ENCODE assay signal across 18 cellular contexts in the genomic region with DNA sequence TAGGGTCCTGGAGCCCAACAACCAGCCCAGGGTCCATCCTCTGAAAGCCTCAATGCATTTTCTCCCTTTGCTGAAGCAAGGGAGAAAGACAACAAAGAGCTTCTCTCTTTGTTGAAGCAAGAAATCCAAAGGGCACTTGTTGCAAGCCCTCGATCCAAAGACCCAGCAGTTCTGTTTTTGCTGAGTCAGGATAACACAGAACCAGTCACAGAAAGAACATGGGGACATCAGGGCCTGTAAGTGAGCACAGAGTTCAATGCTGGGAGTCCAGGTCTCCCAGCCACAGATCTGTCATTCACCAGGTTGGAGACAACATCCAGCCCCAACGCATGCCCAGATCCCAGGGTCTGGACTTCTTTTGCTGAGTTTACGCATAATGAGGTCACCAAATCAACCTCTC.
A peak's percentile ranks its signal among the peaks of the same experiment; 100 is the strongest.
DNase-seq lines count a peak whose midpoint lies in the region; ATAC-seq, FAIRE-seq and TF ChIP-seq lines count a peak whose summit lies in the region.
"Had no signal": no experiment of that assay in that cellular context is flagged by ENCODE, and none has a peak within 500 bp of the region (broad histone marks: within the 10 kb centered on the region; RNA-seq: fewer than 3 reads in every experiment).

No MANE protein-coding gene starts in this region.

- no peak for FAIRE-seq in A549 (lab: Jason Lieb, UNC)
- FAIRE-seq: G401.6, GM12891 had no signal

- H3K27ac ChIP-seq in A549 (no peak overlapping the region), hepatocyte (peak overlapping the region; percentile 38), right lobe of liver (peak overlapping the region in 2 of 3 donors; percentile 17 to 58)

- no peak overlapping the region for H3K4me2 ChIP-seq in A549
- no peak overlapping the region for H3K4me2 ChIP-seq in hepatocyte
- H3K4me2 ChIP-seq: GM23338 had no signal

- no peaks in the 10 kb centered on the region for H3K36me3 ChIP-seq in hepatocyte (replicated peaks; ENCODE audit: insufficient read depth, low read depth)
- no peaks in the 10 kb centered on the region for H3K36me3 ChIP-seq in right lobe of liver

- H4K20me1 ChIP-seq in hepatocyte (ENCODE audit: insufficient read depth, poor library complexity, severe bottlenecking): no peaks in the 10 kb centered on the region

- ATAC-seq in A549: no peak
- peak; percentile 66 to 87 (median 86) for ATAC-seq in right lobe of liver
- ATAC-seq in GM21367 (IDR thresholded peaks at IDR 0.05; ENCODE audit: unreplicated experiment): no peak
- ATAC-seq: GM23338 had no signal

- no peak for TF ChIP-seq RAD21 in A549 (conservative IDR thresholded peaks at IDR 0.05 in 1 of 2, IDR thresholded peaks at IDR 0.05 in 1 of 2)

- no peaks in the 10 kb centered on the region for H3K9me3 ChIP-seq in A549
- H3K9me3 ChIP-seq in hepatocyte (ENCODE audit: low read depth): no peaks in the 10 kb centered on the region
- no peaks in the 10 kb centered on the region for H3K9me3 ChIP-seq in right lobe of liver

- H3K27me3 ChIP-seq in hepatocyte: no peaks in the 10 kb centered on the region
- H3K27me3 ChIP-seq in right lobe of liver: no peaks in the 10 kb centered on the region

- CTCF ChIA-PET in A549 (lab: Yijun Ruan, JAX): no interaction called here

- TF ChIP-seq POLR2A in A549 (IDR thresholded peaks at IDR 0.05; ENCODE audit: low read length) (no peak), right lobe of liver (IDR thresholded peaks at IDR 0.05) (no peak)

- H3K9me2 ChIP-seq in hepatocyte (replicated peaks; ENCODE audit: insufficient read depth): no peaks in the 10 kb centered on the region

- H3K4me1 ChIP-seq in A549 (no peaks in the 10 kb centered on the region), hepatocyte (ENCODE audit: insufficient read depth) (peaks cover 14% of the 10 kb centered on the region), right lobe of liver (peaks cover 0 to 73% (median 18%) of the 10 kb centered on the region in 4 donors)

- TF ChIP-seq CTCF in A549 (IDR thresholded peaks at IDR 0.05) (no peak), hepatocyte (IDR thresholded peaks at IDR 0.05; ENCODE audit: poor library complexity) (no peak), right lobe of liver (IDR thresholded peaks at IDR 0.05) (no peak)

- H3K79me2 ChIP-seq in hepatocyte: no peaks in the 10 kb centered on the region

- H3K4me3 ChIP-seq in A549 (no peak overlapping the region), hepatocyte (no peak overlapping the region), right lobe of liver (no peak overlapping the region)
- H3K4me3 ChIP-seq: GM23338 had no signal

- WGBS in A549 (ENCODE audit: missing lambda C conversion rate): 56% methylated on average over 3 of the region's 3 CpGs
- whole genome bisulfite sequencing in hepatocyte (ENCODE audit: low lambda C conversion rate, missing lambda C conversion rate): 83% methylated on average over 3 of the region's 3 CpGs
- WGBS in right lobe of liver (ENCODE audit: insufficient coverage, low coverage, low lambda C conversion rate, missing lambda C conversion rate): 17% methylated on average over 2 of the region's 3 CpGs

- no peak overlapping the region for H2AFZ ChIP-seq in hepatocyte
- H2AFZ ChIP-seq: GM23338 had no signal

- intact Hi-C loops in right lobe of liver (cut with DNase I): no loop called here

- DNase-seq in A549 (ENCODE audit: low read depth in 1 of 2, low spot score in 1 of 2) (no peak), NCI-H69 (lab: John Stamatoyannopoulos, UW) (peak; percentile 9), hepatocyte (ENCODE audit: low spot score) (peak; percentile 35), right lobe of liver (peak in 2 of 3 donors; percentile 66 to 78), RKO (ENCODE audit: low spot score) (no peak), NCI-H2029 treated with DMSO at 0.1 percent for 48 hours (lab: John Stamatoyannopoulos, UW) (no peak)
- no peak for DNase-seq in activated CD4-positive, CD25-positive, alpha-beta regulatory T cell (lab: John Stamatoyannopoulos, UW)
- DNase-seq: C1 segment of cervical spinal cord; Calu3; CD4-positive, alpha-beta T cell; DMS 273 treated with DMSO at 0.1 percent for 48 hours; DMS79 treated with DMSO at 0.1 percent for 48 hours; EL; H9 had no signal

- POLR2A ChIA-PET in A549 (lab: Yijun Ruan, JAX): no interaction called here

- no peak for TF ChIP-seq EP300 in A549 (IDR thresholded peaks at IDR 0.05)

TF ChIP-seq in A549, 52 proteins besides CTCF, POLR2A, EP300 and RAD21:
- TF ChIP-seq MAFK (IDR thresholded peaks at IDR 0.05; ENCODE audit: partially characterized antibody): peak; percentile 97
- no peak for TF ChIP-seq RARB (CRISPR knock-in tag; IDR thresholded peaks at IDR 0.05)

Comparison
In these comparisons a context has a peak if more than half of its experiments do, and no peak if none do; other contexts are left out.
1. ATAC-seq: peak in right lobe of liver (4 of 4); none in A549 (0 of 2) and GM21367 (single experiment).
2. DNase-seq: peak in NCI-H69 (single experiment), hepatocyte (single experiment) and right lobe of liver (2 of 3); none in A549 (0 of 2), RKO (single experiment), NCI-H2029 treated with DMSO at 0.1 percent for 48 hours (single experiment) and activated CD4-positive, CD25-positive, alpha-beta regulatory T cell (0 of 4).
3. H3K27ac ChIP-seq: peak in hepatocyte (single experiment) and right lobe of liver (2 of 3); none in A549 (0 of 2).